In the genomic region with DNA sequence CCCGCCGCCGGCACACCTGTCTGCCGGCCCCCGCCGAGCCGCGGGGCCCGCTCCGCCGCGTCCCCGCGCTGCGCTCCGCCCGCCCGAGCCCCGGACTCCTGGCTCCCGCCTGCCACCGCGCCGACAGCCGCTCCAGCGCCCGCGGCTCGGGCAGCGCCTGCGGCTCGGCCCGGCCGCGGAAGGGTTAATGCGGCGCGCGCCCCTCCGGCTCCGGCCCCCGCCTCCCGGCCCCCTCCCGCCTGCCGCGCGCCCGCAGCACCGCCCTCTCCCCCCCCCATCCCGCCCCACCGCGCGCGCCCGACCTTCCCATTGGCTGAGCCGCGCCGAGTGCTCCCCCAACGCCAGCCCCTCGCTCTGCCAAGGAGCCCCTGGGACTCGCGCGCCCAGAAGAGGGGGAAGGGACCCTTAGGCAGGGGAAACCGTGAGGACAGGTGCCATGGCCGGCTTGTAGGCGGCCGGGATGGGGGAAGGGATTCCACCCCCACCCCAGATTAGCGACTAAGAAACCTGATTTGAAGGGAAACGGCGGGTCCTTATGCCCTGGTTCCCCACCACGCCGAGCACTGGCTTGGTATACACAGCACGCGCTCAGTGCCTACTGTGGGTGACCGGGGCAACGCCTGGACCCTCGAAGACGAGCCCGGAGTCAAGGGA, we compare ENCODE assay signal across 9 cellular contexts. TPM values are rescaled to one million over a fixed set of nuclear protein-coding genes. Genes with fewer than 3 reads are reported as not detected.
DNase-seq lines count a peak whose midpoint lies in the region; ATAC-seq and TF ChIP-seq lines count a peak whose summit lies in the region.
"Had no signal": no experiment of that assay in that cellular context is flagged by ENCODE, and none has a peak within 500 bp of the region (broad histone marks: within the 10 kb centered on the region; RNA-seq: fewer than 3 reads in every experiment).

A gene with protein sequence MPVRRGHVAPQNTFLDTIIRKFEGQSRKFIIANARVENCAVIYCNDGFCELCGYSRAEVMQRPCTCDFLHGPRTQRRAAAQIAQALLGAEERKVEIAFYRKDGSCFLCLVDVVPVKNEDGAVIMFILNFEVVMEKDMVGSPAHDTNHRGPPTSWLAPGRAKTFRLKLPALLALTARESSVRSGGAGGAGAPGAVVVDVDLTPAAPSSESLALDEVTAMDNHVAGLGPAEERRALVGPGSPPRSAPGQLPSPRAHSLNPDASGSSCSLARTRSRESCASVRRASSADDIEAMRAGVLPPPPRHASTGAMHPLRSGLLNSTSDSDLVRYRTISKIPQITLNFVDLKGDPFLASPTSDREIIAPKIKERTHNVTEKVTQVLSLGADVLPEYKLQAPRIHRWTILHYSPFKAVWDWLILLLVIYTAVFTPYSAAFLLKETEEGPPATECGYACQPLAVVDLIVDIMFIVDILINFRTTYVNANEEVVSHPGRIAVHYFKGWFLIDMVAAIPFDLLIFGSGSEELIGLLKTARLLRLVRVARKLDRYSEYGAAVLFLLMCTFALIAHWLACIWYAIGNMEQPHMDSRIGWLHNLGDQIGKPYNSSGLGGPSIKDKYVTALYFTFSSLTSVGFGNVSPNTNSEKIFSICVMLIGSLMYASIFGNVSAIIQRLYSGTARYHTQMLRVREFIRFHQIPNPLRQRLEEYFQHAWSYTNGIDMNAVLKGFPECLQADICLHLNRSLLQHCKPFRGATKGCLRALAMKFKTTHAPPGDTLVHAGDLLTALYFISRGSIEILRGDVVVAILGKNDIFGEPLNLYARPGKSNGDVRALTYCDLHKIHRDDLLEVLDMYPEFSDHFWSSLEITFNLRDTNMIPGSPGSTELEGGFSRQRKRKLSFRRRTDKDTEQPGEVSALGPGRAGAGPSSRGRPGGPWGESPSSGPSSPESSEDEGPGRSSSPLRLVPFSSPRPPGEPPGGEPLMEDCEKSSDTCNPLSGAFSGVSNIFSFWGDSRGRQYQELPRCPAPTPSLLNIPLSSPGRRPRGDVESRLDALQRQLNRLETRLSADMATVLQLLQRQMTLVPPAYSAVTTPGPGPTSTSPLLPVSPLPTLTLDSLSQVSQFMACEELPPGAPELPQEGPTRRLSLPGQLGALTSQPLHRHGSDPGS (minus strand): TSS at position 186 of the 654 bp plus-strand sequence. CDS start 408 bp downstream, outside the sequence.

- DNase-seq in CD4-positive, alpha-beta memory T cell, result peak in 4 of 5 donors; percentile 27 to 39 (median 34)
- DNase-seq in Jurkat, Clone E6-1 (ENCODE audit: low read depth, low spot score), result peak; percentile 63
- DNase-seq in RWPE2 (ENCODE audit: low spot score) (no peak), dorsolateral prefrontal cortex (peak in 8 of 10 donors; percentile 50 to 85 (median 64)), naive B cell (no peak), foreskin keratinocyte (no peak)

- CTCF ChIA-PET in CD4-positive, alpha-beta memory T cell (lab: Charles Lee; ENCODE audit: partially characterized antibody), result interaction anchor here (0.9 to 4.2 kb wide), 3 partner anchors 15 to 33 kb away, joined by 4 to 21 read pairs (median 4); no protein-coding TSS in a partner anchor

- H3K4me3 Mint-ChIP-seq in CD4-positive, alpha-beta memory T cell, result peak within 1 kb of the TSS; percentile 78 to 95 (median 87)
- H3K4me3 Mint-ChIP-seq in naive B cell, result peak within 1 kb of the TSS; percentile 70 to 92 (median 86)

- H3K27ac Mint-ChIP-seq in CD4-positive, alpha-beta memory T cell, result peak within 1 kb of the TSS; percentile 20 to 96 (median 81)
- peak within 1 kb of the TSS in 4 of 6 donors; percentile 14 to 86 (median 44) for H3K27ac Mint-ChIP-seq in naive B cell

- intact Hi-C loops in CD4-positive, alpha-beta memory T cell (cut with micrococcal nuclease), result loop anchor here (10.0 kb wide), 1 partner anchor 107 kb away; a partner anchor contains a TSS
- intact Hi-C loops in dorsolateral prefrontal cortex (cut with DNase I), result no loop called here

- TF ChIP-seq CTCF in RWPE2 (IDR thresholded peaks at IDR 0.05; ENCODE audit: poor library complexity, severe bottlenecking), result no peak
- TF ChIP-seq CTCF in dorsolateral prefrontal cortex (IDR thresholded peaks at IDR 0.05 in 54 of 56, conservative IDR thresholded peaks at IDR 0.05 in 2 of 56; ENCODE audit: low read depth in 1 of 56, partially characterized antibody in 56 of 56), result no peak
- TF ChIP-seq CTCF in foreskin keratinocyte (conservative IDR thresholded peaks at IDR 0.05), result no peak

- peaks cover 0 to 4% of the 10 kb centered on the region in 2 donors for H3K36me3 Mint-ChIP-seq in CD4-positive, alpha-beta memory T cell
- peaks cover 0 to 8% of the 10 kb centered on the region in 2 donors for H3K36me3 Mint-ChIP-seq in naive B cell

- H3K27me3 ChIP-seq in CD4-positive, alpha-beta memory T cell (ENCODE audit: insufficient read depth, low read length), result peaks cover 22% of the 10 kb centered on the region
- H3K27me3 ChIP-seq in RWPE2 (ENCODE audit: insufficient read depth, poor library complexity, severe bottlenecking) (peaks cover 62% of the 10 kb centered on the region), dorsolateral prefrontal cortex (no peaks in the 10 kb centered on the region), foreskin keratinocyte (peaks cover 84% of the 10 kb centered on the region)

- H3K36me3 ChIP-seq in CD4-positive, alpha-beta memory T cell (ENCODE audit: insufficient read depth, low read length), result no peaks in the 10 kb centered on the region
- no peaks in the 10 kb centered on the region for H3K36me3 ChIP-seq in RWPE2 (ENCODE audit: low read depth)

- peaks cover 44% of the 10 kb centered on the region for H3K4me1 ChIP-seq in CD4-positive, alpha-beta memory T cell (ENCODE audit: insufficient read depth, low read length)
- H3K4me1 ChIP-seq in RWPE2 (ENCODE audit: insufficient read depth, poor library complexity, severe bottlenecking) (no peaks in the 10 kb centered on the region), foreskin keratinocyte (no peaks in the 10 kb centered on the region)

- H3K4me3 ChIP-seq in CD4-positive, alpha-beta memory T cell (ENCODE audit: low read length in 2 of 2), result peak within 1 kb of the TSS in 1 of 2 donors; percentile 61
- H3K4me3 ChIP-seq in Jurkat, Clone E6-1 (ENCODE audit: low read length), result peak within 1 kb of the TSS; percentile 56
- H3K4me3 ChIP-seq in RWPE2 (ENCODE audit: severe bottlenecking) (peak within 1 kb of the TSS; percentile 25), dorsolateral prefrontal cortex (peak within 1 kb of the TSS; percentile 31 to 73 (median 57))

- H3K9me3 ChIP-seq in CD4-positive, alpha-beta memory T cell (ENCODE audit: control insufficient read depth in 1 of 2, low read length in 2 of 2), result no peaks in the 10 kb centered on the region
- no peaks in the 10 kb centered on the region for H3K9me3 ChIP-seq in RWPE2 (ENCODE audit: severe bottlenecking)

- peaks cover 17 to 24% of the 10 kb centered on the region in 2 donors for H3K27me3 Mint-ChIP-seq in CD4-positive, alpha-beta memory T cell
- H3K27me3 Mint-ChIP-seq in naive B cell, result peaks cover 46 to 70% (median 70%) of the 10 kb centered on the region in 3 donors

- no peak within 1 kb of the TSS for H3K27ac ChIP-seq in CD4-positive, alpha-beta memory T cell (ENCODE audit: low read depth, low read length)
- H3K27ac ChIP-seq in RWPE2 (ENCODE audit: poor library complexity, severe bottlenecking) (no peak within 1 kb of the TSS), dorsolateral prefrontal cortex (peak within 1 kb of the TSS in 56 of 59 donors; percentile 7 to 87 (median 78)), foreskin keratinocyte (no peak within 1 kb of the TSS)
- H3K27ac ChIP-seq: epithelial cell of prostate had no signal

- no peak for ATAC-seq in RWPE2 (ENCODE audit: low read depth)
- no peak for ATAC-seq in naive B cell (ENCODE audit: low read depth in 2 of 2)
- ATAC-seq in foreskin keratinocyte, result no peak
- ATAC-seq in GM18873 (IDR thresholded peaks at IDR 0.05; ENCODE audit: low FRiP score, unreplicated experiment), result no peak
- no peak for ATAC-seq in HG02798 (IDR thresholded peaks at IDR 0.05; ENCODE audit: poor library complexity, unreplicated experiment)

- POLR2A ChIA-PET in CD4-positive, alpha-beta memory T cell (lab: Charles Lee; ENCODE audit: partially characterized antibody), result interaction anchor here (0.6 to 2.0 kb wide), 5 partner anchors 16 to 41 kb away, joined by 3 to 5 read pairs (median 4); no protein-coding TSS in a partner anchor

- peaks cover 0 to 4% (median 0%) of the 10 kb centered on the region in 8 donors for H3K9me3 Mint-ChIP-seq in CD4-positive, alpha-beta memory T cell
- H3K9me3 Mint-ChIP-seq in naive B cell, result peaks cover 0 to 3% (median 0%) of the 10 kb centered on the region in 7 donors

- H3K4me1 Mint-ChIP-seq in CD4-positive, alpha-beta memory T cell, result peaks cover 19 to 47% (median 35%) of the 10 kb centered on the region in 4 donors
- peaks cover 25 to 41% (median 40%) of the 10 kb centered on the region in 3 donors for H3K4me1 Mint-ChIP-seq in naive B cell

RNA-seq across cellular contexts. Expression of the gene that starts here (rescaled TPM):
- 1 to 10 TPM; 2.3 to 2.6 TPM for total RNA-seq in CD4-positive, alpha-beta memory T cell
- 1 to 10 TPM; 1.8 to 2.4 TPM for polyA plus RNA-seq in CD4-positive, alpha-beta memory T cell
- polyA plus RNA-seq in Jurkat, Clone E6-1 (2012; ENCODE audit: insufficient read depth, insufficient read length), result 43.6 TPM
- total RNA-seq in dorsolateral prefrontal cortex (10 to 100 TPM in 118 of 120 experiments, 1 to 10 TPM in 2; 7.8 to 27.9 (median 19.3) TPM), foreskin keratinocyte (not detected in 2 replicates)
- polyA plus RNA-seq in naive B cell (ENCODE audit: low read depth in 6 of 6) (under 1 TPM in 3 of 6 donors, not detected in 3; 0.17 to 0.29 (median 0.29) TPM), foreskin keratinocyte (not detected in 2 replicates)

Comparison
In these comparisons a context has a peak if more than half of its experiments do, and no peak if none do; other contexts are left out.
1. DNase-seq: peak in CD4-positive, alpha-beta memory T cell (4 of 5), Jurkat, Clone E6-1 (single experiment) and dorsolateral prefrontal cortex (8 of 10); none in RWPE2 (single experiment), naive B cell (single experiment) and foreskin keratinocyte (0 of 2).
2. H3K27ac ChIP-seq: peak in dorsolateral prefrontal cortex (56 of 59); none in CD4-positive, alpha-beta memory T cell (single experiment), RWPE2 (single experiment) and foreskin keratinocyte (single experiment).